ENCODE assay signal across 27 cellular contexts in the genomic region with DNA sequence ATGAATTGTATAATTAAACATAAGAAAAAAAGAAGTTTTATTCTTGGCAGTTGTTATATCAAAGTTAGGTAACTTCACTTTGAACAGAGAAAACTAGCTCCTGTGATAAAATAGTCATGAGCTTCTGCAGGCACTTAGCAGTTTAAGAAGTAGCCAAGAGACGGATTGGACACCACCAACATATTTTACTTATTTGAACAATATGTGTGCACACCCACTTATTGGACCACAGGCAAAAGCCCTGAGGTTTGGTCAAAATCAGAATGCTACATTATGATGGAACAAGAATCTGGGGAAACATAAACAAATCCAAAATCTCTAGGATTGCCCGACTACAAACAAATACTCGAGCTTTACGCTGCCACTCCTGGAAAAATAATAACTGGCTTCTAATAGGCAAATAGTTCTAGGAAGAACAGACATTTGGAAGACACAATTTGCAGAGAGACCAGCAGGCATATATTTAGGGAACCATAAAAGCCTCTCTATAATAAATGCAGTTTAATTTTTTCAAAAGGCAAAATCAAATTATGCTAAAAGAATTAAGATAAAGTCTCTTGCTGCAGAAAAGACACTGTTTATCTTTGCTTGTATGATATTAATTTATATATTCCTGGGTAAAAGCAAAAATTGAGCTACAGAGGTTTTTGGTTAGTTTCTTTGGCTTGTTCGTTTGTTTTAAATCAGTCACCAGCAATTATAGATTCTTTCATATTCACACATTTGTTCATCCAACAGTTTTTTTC.
"Had no signal": no experiment of that assay in that cellular context is flagged by ENCODE, and none has a peak within 500 bp of the region (broad histone marks: within the 10 kb centered on the region; RNA-seq: fewer than 3 reads in every experiment).

No MANE protein-coding gene starts in this region.

- H3K4me1 ChIP-seq: esophagus muscularis mucosa, gastroesophageal sphincter, neural progenitor cell, parathyroid adenoma, right lobe of liver, transverse colon, upper lobe of right lung, uterus had no signal

- H3K27me3 ChIP-seq: esophagus muscularis mucosa, foreskin keratinocyte, gastroesophageal sphincter, heart left ventricle, hepatocyte, left lung, neural progenitor cell, right lobe of liver, transverse colon, upper lobe of right lung, uterus had no signal

- H3K4me3 ChIP-seq: coronary artery, esophagus muscularis mucosa, gastroesophageal sphincter, heart left ventricle, hepatocyte, left lung, mucosa of descending colon, neural progenitor cell, right lobe of liver, transverse colon, upper lobe of right lung, uterus had no signal

- H3K36me3 Mint-ChIP-seq: mesothelial cell of epicardium; naive B cell; neural progenitor cell; stimulated activated naive B cell treated with anti-CD40 and anti-IgM and Interleukin-4, amounts not matched to agents 10 μg/mL and 1 μg/mL and 100 μg/mL, for 72 hours had no signal

- H3K4me2 ChIP-seq: hepatocyte, neural progenitor cell had no signal

- H3K9ac ChIP-seq: neural progenitor cell, parathyroid adenoma had no signal

- DNase-seq: dermis blood vessel endothelial cell; effector memory CD4-positive, alpha-beta T cell; foreskin keratinocyte; heart left ventricle; left cardiac atrium; left lung; mesenchymal stem cell; mucosa of descending colon; naive B cell; right lobe of liver; small intestine; stimulated activated CD4-positive, alpha-beta T cell treated with anti-CD3 and anti-CD28 coated beads, Interleukin-15, amount 100 ng/mL, for 24 hours; stimulated activated CD4-positive, alpha-beta T cell treated with anti-CD3 and anti-CD28 coated beads, Interleukin-2, amount 100 ng/mL, for 48 hours; stimulated activated naive B cell treated with anti-CD40 and anti-IgM and Interleukin-4, amounts not matched to agents 10 μg/mL and 1 μg/mL and 100 μg/mL, for 72 hours; transverse colon; upper lobe of right lung; uterus had no signal

- H3K36me3 ChIP-seq: esophagus muscularis mucosa, gastroesophageal sphincter, heart left ventricle, left lung, neural progenitor cell, right lobe of liver, transverse colon, upper lobe of right lung, uterus had no signal

- H3K4me1 Mint-ChIP-seq: nephron, neural progenitor cell had no signal

- H3K4me3 Mint-ChIP-seq: mesothelial cell of epicardium; naive B cell; nephron; neural progenitor cell; stimulated activated naive B cell treated with anti-CD40 and anti-IgM and Interleukin-4, amounts not matched to agents 10 μg/mL and 1 μg/mL and 100 μg/mL, for 72 hours; stimulated activated naive CD8-positive, alpha-beta T cell treated with anti-CD3 and anti-CD28 coated beads, Interleukin-15, Interleukin-2, amounts not matched to agents 100 ng/mL and 50 ng/mL, for 24 hours had no signal

- H3K9me3 Mint-ChIP-seq: mesothelial cell of epicardium; nephron; neural progenitor cell; stimulated activated naive CD8-positive, alpha-beta T cell treated with anti-CD3 and anti-CD28 coated beads, Interleukin-15, Interleukin-2, amounts not matched to agents 100 ng/mL and 50 ng/mL, for 24 hours had no signal

- H3K27ac ChIP-seq: coronary artery, esophagus muscularis mucosa, foreskin keratinocyte, gastroesophageal sphincter, heart left ventricle, hepatocyte, left lung, neural progenitor cell, parathyroid adenoma, right lobe of liver, transverse colon, upper lobe of right lung, uterus had no signal

- H3K9me3 ChIP-seq: esophagus muscularis mucosa, gastroesophageal sphincter, heart left ventricle, left lung, mucosa of descending colon, right lobe of liver, transverse colon, upper lobe of right lung, uterus had no signal

- ATAC-seq: foreskin keratinocyte; gastroesophageal sphincter; heart left ventricle; left cardiac atrium; left lung; mucosa of descending colon; right lobe of liver; stimulated activated naive B cell treated with anti-CD40 and anti-IgM and Interleukin-4, amounts not matched to agents 10 μg/mL and 1 μg/mL and 100 μg/mL, for 72 hours; upper lobe of right lung had no signal

- H3K27me3 Mint-ChIP-seq: progenitor cell of endocrine pancreas; stimulated activated naive CD8-positive, alpha-beta T cell treated with anti-CD3 and anti-CD28 coated beads, Interleukin-15, Interleukin-2, amounts not matched to agents 100 ng/mL and 50 ng/mL, for 24 hours had no signal

- H2AFZ ChIP-seq: hepatocyte, neural progenitor cell, parathyroid adenoma had no signal

- H3K79me2 ChIP-seq: hepatocyte, parathyroid adenoma had no signal

- H3K27ac Mint-ChIP-seq: mesothelial cell of epicardium; naive B cell; nephron; neural progenitor cell; progenitor cell of endocrine pancreas; stimulated activated naive B cell treated with anti-CD40 and anti-IgM and Interleukin-4, amounts not matched to agents 10 μg/mL and 1 μg/mL and 100 μg/mL, for 72 hours; stimulated activated naive CD8-positive, alpha-beta T cell treated with anti-CD3 and anti-CD28 coated beads, Interleukin-15, Interleukin-2, amounts not matched to agents 100 ng/mL and 50 ng/mL, for 24 hours had no signal
